In the genomic region with DNA sequence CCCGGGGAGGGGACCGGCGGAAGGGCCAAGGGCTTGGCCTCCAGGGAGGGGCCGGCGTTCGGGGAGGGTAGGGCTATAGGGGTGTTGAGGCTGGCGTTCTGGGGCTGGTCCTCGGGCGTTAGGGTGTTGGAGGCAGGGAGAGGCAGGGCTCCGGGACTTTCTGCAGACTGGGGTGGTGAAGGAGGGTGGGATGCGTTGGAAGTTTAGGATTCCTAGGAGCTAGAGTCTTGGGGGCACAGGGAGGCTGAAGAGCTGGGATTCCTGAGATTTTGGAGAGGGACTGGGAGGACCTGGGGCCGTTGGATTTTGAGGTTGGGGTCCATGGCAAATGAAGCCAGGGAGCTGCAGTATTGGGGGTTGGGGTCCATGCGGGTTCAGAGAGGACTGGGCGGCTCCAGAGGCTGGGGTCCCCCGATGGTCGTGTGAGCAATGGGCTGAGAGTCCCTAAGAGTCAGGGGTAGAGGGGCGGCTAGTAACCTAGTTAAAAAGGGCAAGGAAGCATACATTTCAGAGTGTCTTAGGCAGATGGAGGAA, we compare ENCODE assay signal across 8 cellular contexts. TPM values are rescaled to one million over a fixed set of nuclear protein-coding genes. Genes with fewer than 3 reads are reported as not detected.
DNase-seq lines count a peak whose midpoint lies in the region; ATAC-seq and TF ChIP-seq lines count a peak whose summit lies in the region.

No MANE protein-coding gene starts in this region.

- H3K4me2 ChIP-seq in Karpas-422 (ENCODE audit: low read depth, low read length, poor library complexity, severe bottlenecking) = peak overlapping the region; percentile 81

- intact Hi-C loops in colonic mucosa (cut with DNase I) = no loop called here
- intact Hi-C loops in natural killer cell (cut with micrococcal nuclease) = loop anchor here (2.0 kb wide), 1 partner anchor 27 kb away; a partner anchor contains a TSS

- DNase-seq in Karpas-422 (peak; percentile 68), colonic mucosa (peak; percentile 57), natural killer cell (no peak), AG08396 (ENCODE audit: low spot score) (no peak), retina (no peak)

- no peak overlapping the region for H2AFZ ChIP-seq in Karpas-422 (ENCODE audit: low read length)

- peak overlapping the region; percentile 89 for H3K4me3 Mint-ChIP-seq in natural killer cell

- H3K27ac ChIP-seq in Karpas-422 (ENCODE audit: low read length) = peak overlapping the region; percentile 28; the same call in 1 of the 2 replicates
- H3K27ac ChIP-seq in colonic mucosa = peak overlapping the region; percentile 82

- H3K36me3 ChIP-seq in Karpas-422 (ENCODE audit: insufficient read depth, low read length) (peaks cover 30% of the 10 kb centered on the region), colonic mucosa (no peaks in the 10 kb centered on the region)

- peak overlapping the region; percentile 82 to 96 for H3K27ac Mint-ChIP-seq in natural killer cell

- peak; percentile 6 for ATAC-seq in GM19025 (IDR thresholded peaks at IDR 0.05; ENCODE audit: low read depth, unreplicated experiment)
- no peak for ATAC-seq in natural killer cell
- ATAC-seq in HG03354 (IDR thresholded peaks at IDR 0.05; ENCODE audit: poor library complexity, severe bottlenecking, unreplicated experiment) = no peak
- no peak for ATAC-seq in GM19397 (IDR thresholded peaks at IDR 0.05; ENCODE audit: unreplicated experiment)

- no peaks in the 10 kb centered on the region for H3K9me3 ChIP-seq in Karpas-422 (ENCODE audit: low read length)
- H3K9me3 ChIP-seq in colonic mucosa = no peaks in the 10 kb centered on the region

- no peaks in the 10 kb centered on the region for H3K27me3 Mint-ChIP-seq in natural killer cell (ENCODE audit: low read depth in 2 of 2)

- H3K4me1 Mint-ChIP-seq in natural killer cell = peaks cover 18 to 22% of the 10 kb centered on the region in 2 donors

- peaks cover 36% of the 10 kb centered on the region for H3K79me2 ChIP-seq in Karpas-422 (ENCODE audit: low read length)

- no peaks in the 10 kb centered on the region for H3K27me3 ChIP-seq in Karpas-422 (ENCODE audit: low read length)
- H3K27me3 ChIP-seq in colonic mucosa = no peaks in the 10 kb centered on the region

- TF ChIP-seq CTCF in colonic mucosa (IDR thresholded peaks at IDR 0.05) = no peak
- TF ChIP-seq CTCF in natural killer cell (IDR thresholded peaks at IDR 0.05) = no peak

- H3K9me3 Mint-ChIP-seq in natural killer cell = no peaks in the 10 kb centered on the region

- peaks cover 2% of the 10 kb centered on the region for H3K36me3 Mint-ChIP-seq in natural killer cell

- H3K4me1 ChIP-seq in Karpas-422 (ENCODE audit: low read length) (peaks cover 14% of the 10 kb centered on the region), colonic mucosa (peaks cover 7% of the 10 kb centered on the region)

- H3K4me3 ChIP-seq in Karpas-422 (ENCODE audit: low read length) = peak overlapping the region; percentile 87
- H3K4me3 ChIP-seq in colonic mucosa = peak overlapping the region; percentile 99

- H3K9ac ChIP-seq in Karpas-422 (ENCODE audit: low read length) (peak overlapping the region; percentile 88), colonic mucosa (ENCODE audit: low read depth in 2 of 2, low read length in 2 of 2) (peak overlapping the region; percentile 76 to 94)

- H4K20me1 ChIP-seq in Karpas-422 (ENCODE audit: insufficient read depth, low read depth, low read length) = no peaks in the 10 kb centered on the region

- no peaks in the 10 kb centered on the region for H3K9me2 ChIP-seq in Karpas-422 (replicated peaks; ENCODE audit: insufficient read depth, low read length)

RNA-seq across cellular contexts. Expression of a gene that starts 0.7 kb away (rescaled TPM):
- 58.2 and 64.0 TPM in 2 replicates for total RNA-seq in Karpas-422 (2014; rRNA removed; shearing (Covaris generic); ENCODE audit: low replicate concordance)
- total RNA-seq in colonic mucosa (10 to 100 TPM; 33.3 to 57.1 TPM), natural killer cell (100 to 1,000 TPM in 2 of 3 donors, 10 to 100 TPM in 1; 87.1 to 132 (median 108) TPM)

RNA-seq across cellular contexts. Expression of a gene that starts 19.7 kb away (rescaled TPM):
- 194 and 392 TPM in 2 replicates for total RNA-seq in Karpas-422 (2014; rRNA removed; shearing (Covaris generic); ENCODE audit: low replicate concordance)
- total RNA-seq in colonic mucosa (under 1 TPM; 0.40 to 0.74 TPM), natural killer cell (1 to 10 TPM in 1 of 3 donors, under 1 TPM in 2; 0.79 to 2.5 (median 0.96) TPM)

RNA-seq across cellular contexts. Expression of a gene that starts 23.1 kb away (rescaled TPM):
- total RNA-seq in Karpas-422 (2014; rRNA removed; shearing (Covaris generic); ENCODE audit: low replicate concordance) = 9.7 and 19.2 TPM in 2 replicates
- total RNA-seq in colonic mucosa (10 to 100 TPM; 30.3 to 56.3 TPM), natural killer cell (10 to 100 TPM; 36.0 to 44.3 (median 36.9) TPM)

RNA-seq across cellular contexts. Expression of a gene that starts 26.4 kb away (rescaled TPM):
- total RNA-seq in Karpas-422 (2014; rRNA removed; shearing (Covaris generic); ENCODE audit: low replicate concordance) = 15.9 and 52.4 TPM in 2 replicates
- 10 to 100 TPM; 24.5 to 47.4 TPM for total RNA-seq in colonic mucosa
- total RNA-seq in natural killer cell = 10 to 100 TPM; 53.4 to 63.4 (median 60.1) TPM

RNA-seq across cellular contexts. Expression of a gene that starts 33.4 kb away (rescaled TPM):
- total RNA-seq in Karpas-422 (2014; rRNA removed; shearing (Covaris generic); ENCODE audit: low replicate concordance) = 8.6 and 27.3 TPM in 2 replicates
- 1 to 10 TPM; 3.7 to 7.3 TPM for total RNA-seq in colonic mucosa
- 100 to 1,000 TPM; 130 to 148 (median 147) TPM for total RNA-seq in natural killer cell

Comparison
In these comparisons a context has a peak if more than half of its experiments do, and no peak if none do; other contexts are left out.
1. DNase-seq: peak in Karpas-422 (single experiment) and colonic mucosa (single experiment); none in natural killer cell (single experiment), AG08396 (single experiment) and retina (single experiment).
2. RNA of a gene that starts 19.7 kb away (total RNA-seq): 194 to 392 TPM in Karpas-422; 0.79 to 2.5 TPM in natural killer cell and 0.40 to 0.74 TPM in colonic mucosa; every median in the first group is over 10 times any median in the second.